ENCODE assay signal across 17 cellular contexts in genomic region chr14:96576359-96576758, GRCh38.
DNase-seq lines count a peak whose midpoint lies in the region; ATAC-seq, FAIRE-seq and TF ChIP-seq lines count a peak whose summit lies in the region.
"Had no signal": no experiment of that assay in that cellular context is flagged by ENCODE, and none has a peak within 500 bp of the region (broad histone marks: within the 10 kb centered on the region; RNA-seq: fewer than 3 reads in every experiment).

No MANE protein-coding gene starts in this region.

- H3K27ac Mint-ChIP-seq in CD8-positive, alpha-beta T cell: peak overlapping the region; percentile 47
- H3K27ac Mint-ChIP-seq in T-helper 17 cell: peak overlapping the region; percentile 29
- H3K27ac Mint-ChIP-seq in stimulated activated effector memory CD8-positive, alpha-beta T cell treated with anti-CD3 and anti-CD28 coated beads, Interleukin-12 subunit alpha, Interleukin-12 subunit beta, amount 100 ng/mL, for 72 hours: peak overlapping the region; percentile 52
- H3K27ac Mint-ChIP-seq: HFFc6 had no signal

- H3K9me3 Mint-ChIP-seq in CD8-positive, alpha-beta T cell: no peaks in the 10 kb centered on the region
- no peaks in the 10 kb centered on the region for H3K9me3 Mint-ChIP-seq in stimulated activated effector memory CD8-positive, alpha-beta T cell treated with anti-CD3 and anti-CD28 coated beads, Interleukin-12 subunit alpha, Interleukin-12 subunit beta, amount 100 ng/mL, for 72 hours
- H3K9me3 Mint-ChIP-seq: CD4-positive, alpha-beta memory T cell; HFFc6 had no signal

- peaks cover 15% of the 10 kb centered on the region for H3K36me3 Mint-ChIP-seq in CD8-positive, alpha-beta T cell
- no peaks in the 10 kb centered on the region for H3K36me3 Mint-ChIP-seq in T-helper 17 cell (ENCODE audit: low read depth)
- H3K36me3 Mint-ChIP-seq in stimulated activated effector memory CD8-positive, alpha-beta T cell treated with anti-CD3 and anti-CD28 coated beads, Interleukin-12 subunit alpha, Interleukin-12 subunit beta, amount 100 ng/mL, for 72 hours: peaks cover 26% of the 10 kb centered on the region

- peak overlapping the region; percentile 9; the same call in 1 of the 2 replicates for H3K9ac ChIP-seq in BLaER1

- POLR2A ChIA-PET in CD8-positive, alpha-beta T cell (lab: Charles Lee): interaction anchor here (1.2 kb wide), 1 partner anchor 8 kb away, joined by 3 read pairs; no protein-coding TSS in a partner anchor

- no peak overlapping the region for H3K4me3 Mint-ChIP-seq in CD8-positive, alpha-beta T cell
- H3K4me3 Mint-ChIP-seq in T-helper 17 cell: no peak overlapping the region
- H3K4me3 Mint-ChIP-seq in stimulated activated effector memory CD8-positive, alpha-beta T cell treated with anti-CD3 and anti-CD28 coated beads, Interleukin-12 subunit alpha, Interleukin-12 subunit beta, amount 100 ng/mL, for 72 hours: no peak overlapping the region
- H3K4me3 Mint-ChIP-seq: CD4-positive, alpha-beta memory T cell; HFFc6 had no signal

- H3K4me2 ChIP-seq in BLaER1: peak overlapping the region; percentile 53

- no peaks in the 10 kb centered on the region for H4K20me1 ChIP-seq in BLaER1

- no peak overlapping the region for H3K4me3 ChIP-seq in BLaER1
- no peak overlapping the region for H3K4me3 ChIP-seq in CD8-positive, alpha-beta T cell (ENCODE audit: low read depth, low read length)
- H3K4me3 ChIP-seq in H7 (ENCODE audit: insufficient read depth, low read depth, low read length): no peak overlapping the region

- no peaks in the 10 kb centered on the region for H3K27me3 Mint-ChIP-seq in CD8-positive, alpha-beta T cell (ENCODE audit: low read depth)
- H3K27me3 Mint-ChIP-seq in T-helper 17 cell: no peaks in the 10 kb centered on the region
- H3K27me3 Mint-ChIP-seq: CD4-positive, alpha-beta memory T cell had no signal

- TF ChIP-seq POLR2A in GM12892 (IDR thresholded peaks at IDR 0.05; ENCODE audit: low read depth, low read length): no peak

- CTCF ChIA-PET in CD8-positive, alpha-beta T cell (lab: Charles Lee): interaction anchor here (1.1 to 2.9 kb wide), 3 partner anchors 9 to 13 kb away, joined by 3 to 11 read pairs (median 3); no protein-coding TSS in a partner anchor

- intact Hi-C loops in CD8-positive, alpha-beta T cell (cut with DNase I, micrococcal nuclease): no loop called here

- peak overlapping the region; percentile 50 for H3K27ac ChIP-seq in BLaER1
- no peak overlapping the region for H3K27ac ChIP-seq in CD8-positive, alpha-beta T cell (ENCODE audit: low read depth, low read length)

- no peak for DNase-seq in CD8-positive, alpha-beta T cell
- DNase-seq in T-helper 17 cell (no peak), T-helper 9 cell (no peak), H7 (no peak), GM12892 (ENCODE audit: insufficient read length) (no peak)
- DNase-seq in stimulated activated effector memory CD8-positive, alpha-beta T cell treated with anti-CD3 and anti-CD28 coated beads, Interleukin-12 subunit alpha, Interleukin-12 subunit beta, amount 100 ng/mL, for 72 hours (ENCODE audit: low spot score in 2 of 2): peak in 1 of 2 donors; percentile 42
- DNase-seq: CD4-positive, alpha-beta memory T cell; HFFc6; MM.1S; NCI-H1105; NCI-H1694; NCI-H2107; NCI-H345; SHP77 treated with DMSO at 0.1 percent for 48 hours had no signal

- no peak for TF ChIP-seq CTCF in CD8-positive, alpha-beta T cell (IDR thresholded peaks at IDR 0.05)

- no peak for ATAC-seq in CD8-positive, alpha-beta T cell
- no peak for ATAC-seq in T-helper 17 cell
- ATAC-seq in stimulated activated effector memory CD8-positive, alpha-beta T cell treated with anti-CD3 and anti-CD28 coated beads, Interleukin-12 subunit alpha, Interleukin-12 subunit beta, amount 100 ng/mL, for 72 hours: no peak

- no peaks in the 10 kb centered on the region for H3K27me3 ChIP-seq in BLaER1
- no peaks in the 10 kb centered on the region for H3K27me3 ChIP-seq in CD8-positive, alpha-beta T cell (ENCODE audit: insufficient read depth, low read length)
- no peaks in the 10 kb centered on the region for H3K27me3 ChIP-seq in H7 (ENCODE audit: control insufficient read depth, insufficient read depth, low read length)

- peaks cover 30% of the 10 kb centered on the region for H3K4me1 ChIP-seq in BLaER1
- peaks cover 7% of the 10 kb centered on the region for H3K4me1 ChIP-seq in CD8-positive, alpha-beta T cell (ENCODE audit: insufficient read depth, low read length)

- FAIRE-seq in GM12892 (lab: Jason Lieb, UNC): no peak
- FAIRE-seq: D721Med, G401.6 had no signal

- peaks cover 28% of the 10 kb centered on the region for H3K4me1 Mint-ChIP-seq in CD8-positive, alpha-beta T cell (ENCODE audit: low read depth)
- H3K4me1 Mint-ChIP-seq in T-helper 17 cell: peaks cover 14% of the 10 kb centered on the region
- peaks cover 24% of the 10 kb centered on the region for H3K4me1 Mint-ChIP-seq in stimulated activated effector memory CD8-positive, alpha-beta T cell treated with anti-CD3 and anti-CD28 coated beads, Interleukin-12 subunit alpha, Interleukin-12 subunit beta, amount 100 ng/mL, for 72 hours

- H3K36me3 ChIP-seq in BLaER1 (peaks cover 24% of the 10 kb centered on the region), H7 (replicated peaks; ENCODE audit: control insufficient read depth, insufficient read depth, low read length) (no peaks in the 10 kb centered on the region)
- H3K36me3 ChIP-seq in CD8-positive, alpha-beta T cell (ENCODE audit: insufficient read depth, low read length): no peaks in the 10 kb centered on the region

- H3K9me3 ChIP-seq in BLaER1 (no peaks in the 10 kb centered on the region), T-helper 17 cell (ENCODE audit: control insufficient read depth, low read length, poor library complexity, severe bottlenecking) (no peaks in the 10 kb centered on the region)
- H3K9me3 ChIP-seq in CD8-positive, alpha-beta T cell (ENCODE audit: low read length): no peaks in the 10 kb centered on the region
